1 cellular context compared by ENCODE assay signal in genomic region chr2:150165988-150166965, GRCh38.
TF ChIP-seq lines count a peak whose summit lies in the region.

No MANE protein-coding gene starts in this region.

TF ChIP-seq in K562, 482 proteins besides CTCF, POLR2A, EP300 and RAD21 (continued from another document and continues in another):
- TF ChIP-seq DEAF1 (CRISPR knock-in tag; IDR thresholded peaks at IDR 0.05) (no peak), ZFP1 (CRISPR knock-in tag; IDR thresholded peaks at IDR 0.05) (no peak), CREB3 (tag; conservative IDR thresholded peaks at IDR 0.05; ENCODE audit: low read depth) (peak; percentile 82; the same call in 1 of the 2 replicates), KLF6 (CRISPR knock-in tag; IDR thresholded peaks at IDR 0.05; ENCODE audit: borderline replicate concordance) (peak; percentile 66), NR4A1 (CRISPR knock-in tag; IDR thresholded peaks at IDR 0.05) (no peak), NR4A1 (tag; IDR thresholded peaks at IDR 0.05) (peak; percentile 43; the same call in 1 of the 2 replicates), MAX (CRISPR knock-in tag; IDR thresholded peaks at IDR 0.05) (peak; percentile 55; the same call in 1 of the 2 replicates), ZNF324 (CRISPR knock-in tag; IDR thresholded peaks at IDR 0.05) (0 out of 2 replicates have a peak, but pooled peaks have one; percentile 6), ZNF282 (CRISPR knock-in tag; IDR thresholded peaks at IDR 0.05) (no peak), NFXL1 (CRISPR knock-in tag; IDR thresholded peaks at IDR 0.05) (0 out of 2 replicates have a peak, but pooled peaks have one; percentile 34), CBFB (CRISPR knock-in tag; IDR thresholded peaks at IDR 0.05) (no peak), TGIF2 (CRISPR knock-in tag; IDR thresholded peaks at IDR 0.05) (no peak), ZNF280B (CRISPR knock-in tag; IDR thresholded peaks at IDR 0.05) (no peak), SIN3A (IDR thresholded peaks at IDR 0.05; ENCODE audit: borderline replicate concordance in 2 of 2, control insufficient read depth in 1 of 2, low read depth in 2 of 2, low read length in 2 of 2) (no peak), ZBTB33 (CRISPR knock-in tag; IDR thresholded peaks at IDR 0.05) (peak; percentile 12; the same call in 1 of the 2 replicates), ZNF583 (CRISPR knock-in tag; IDR thresholded peaks at IDR 0.05) (peak; percentile 58; the same call in 1 of the 2 replicates), ETV1 (tag; conservative IDR thresholded peaks at IDR 0.05; ENCODE audit: low read depth) (peak; percentile 65), ZNF551 (CRISPR knock-in tag; IDR thresholded peaks at IDR 0.05) (no peak), ZSCAN29 (IDR thresholded peaks at IDR 0.05) (no peak), MYC (IDR thresholded peaks at IDR 0.05; ENCODE audit: low read depth, low read length) (no peak), MYC (CRISPR knock-in tag; IDR thresholded peaks at IDR 0.05; ENCODE audit: borderline replicate concordance, low read depth) (0 out of 2 replicates have a peak, but pooled peaks have one; percentile 29), ZNF766 (CRISPR knock-in tag; conservative IDR thresholded peaks at IDR 0.05) (peak; percentile 83), GATA2 (CRISPR knock-in tag; IDR thresholded peaks at IDR 0.05) (no peak), MGA (IDR thresholded peaks at IDR 0.05) (peak; percentile 66), PCBP1 (IDR thresholded peaks at IDR 0.05; ENCODE audit: low read depth, low read length, poor library complexity, severe bottlenecking) (no peak), PTBP1 (IDR thresholded peaks at IDR 0.05; ENCODE audit: low read depth, low read length) (no peak), TEAD2 (tag; IDR thresholded peaks at IDR 0.05) (no peak), ZNF644 (tag; IDR thresholded peaks at IDR 0.05; ENCODE audit: low read depth) (peak; percentile 69; the same call in 1 of the 2 replicates)
- TF ChIP-seq, protein P1, sequence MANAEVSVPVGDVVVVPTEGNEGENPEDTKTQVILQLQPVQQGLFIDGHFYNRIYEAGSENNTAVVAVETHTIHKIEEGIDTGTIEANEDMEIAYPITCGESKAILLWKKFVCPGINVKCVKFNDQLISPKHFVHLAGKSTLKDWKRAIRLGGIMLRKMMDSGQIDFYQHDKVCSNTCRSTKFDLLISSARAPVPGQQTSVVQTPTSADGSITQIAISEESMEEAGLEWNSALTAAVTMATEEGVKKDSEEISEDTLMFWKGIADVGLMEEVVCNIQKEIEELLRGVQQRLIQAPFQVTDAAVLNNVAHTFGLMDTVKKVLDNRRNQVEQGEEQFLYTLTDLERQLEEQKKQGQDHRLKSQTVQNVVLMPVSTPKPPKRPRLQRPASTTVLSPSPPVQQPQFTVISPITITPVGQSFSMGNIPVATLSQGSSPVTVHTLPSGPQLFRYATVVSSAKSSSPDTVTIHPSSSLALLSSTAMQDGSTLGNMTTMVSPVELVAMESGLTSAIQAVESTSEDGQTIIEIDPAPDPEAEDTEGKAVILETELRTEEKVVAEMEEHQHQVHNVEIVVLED (CRISPR knock-in tag; IDR thresholded peaks at IDR 0.05): no peak
- TF ChIP-seq, protein P2, sequence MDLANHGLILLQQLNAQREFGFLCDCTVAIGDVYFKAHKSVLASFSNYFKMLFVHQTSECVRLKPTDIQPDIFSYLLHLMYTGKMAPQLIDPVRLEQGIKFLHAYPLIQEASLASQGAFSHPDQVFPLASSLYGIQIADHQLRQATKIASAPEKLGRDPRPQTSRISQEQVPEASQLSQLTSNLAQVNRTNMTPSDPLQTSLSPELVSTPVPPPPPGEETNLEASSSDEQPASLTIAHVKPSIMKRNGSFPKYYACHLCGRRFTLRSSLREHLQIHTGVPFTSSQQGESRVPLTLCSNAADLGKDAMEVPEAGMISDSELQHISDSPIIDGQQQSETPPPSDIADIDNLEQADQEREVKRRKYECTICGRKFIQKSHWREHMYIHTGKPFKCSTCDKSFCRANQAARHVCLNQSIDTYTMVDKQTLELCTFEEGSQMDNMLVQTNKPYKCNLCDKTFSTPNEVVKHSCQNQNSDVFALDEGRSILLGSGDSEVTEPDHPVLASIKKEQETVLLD (IDR thresholded peaks at IDR 0.05): no peak
- TF ChIP-seq, protein P3, sequence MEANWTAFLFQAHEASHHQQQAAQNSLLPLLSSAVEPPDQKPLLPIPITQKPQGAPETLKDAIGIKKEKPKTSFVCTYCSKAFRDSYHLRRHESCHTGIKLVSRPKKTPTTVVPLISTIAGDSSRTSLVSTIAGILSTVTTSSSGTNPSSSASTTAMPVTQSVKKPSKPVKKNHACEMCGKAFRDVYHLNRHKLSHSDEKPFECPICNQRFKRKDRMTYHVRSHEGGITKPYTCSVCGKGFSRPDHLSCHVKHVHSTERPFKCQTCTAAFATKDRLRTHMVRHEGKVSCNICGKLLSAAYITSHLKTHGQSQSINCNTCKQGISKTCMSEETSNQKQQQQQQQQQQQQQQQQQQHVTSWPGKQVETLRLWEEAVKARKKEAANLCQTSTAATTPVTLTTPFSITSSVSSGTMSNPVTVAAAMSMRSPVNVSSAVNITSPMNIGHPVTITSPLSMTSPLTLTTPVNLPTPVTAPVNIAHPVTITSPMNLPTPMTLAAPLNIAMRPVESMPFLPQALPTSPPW (CRISPR knock-in tag; IDR thresholded peaks at IDR 0.05): no peak
- TF ChIP-seq, protein P4, sequence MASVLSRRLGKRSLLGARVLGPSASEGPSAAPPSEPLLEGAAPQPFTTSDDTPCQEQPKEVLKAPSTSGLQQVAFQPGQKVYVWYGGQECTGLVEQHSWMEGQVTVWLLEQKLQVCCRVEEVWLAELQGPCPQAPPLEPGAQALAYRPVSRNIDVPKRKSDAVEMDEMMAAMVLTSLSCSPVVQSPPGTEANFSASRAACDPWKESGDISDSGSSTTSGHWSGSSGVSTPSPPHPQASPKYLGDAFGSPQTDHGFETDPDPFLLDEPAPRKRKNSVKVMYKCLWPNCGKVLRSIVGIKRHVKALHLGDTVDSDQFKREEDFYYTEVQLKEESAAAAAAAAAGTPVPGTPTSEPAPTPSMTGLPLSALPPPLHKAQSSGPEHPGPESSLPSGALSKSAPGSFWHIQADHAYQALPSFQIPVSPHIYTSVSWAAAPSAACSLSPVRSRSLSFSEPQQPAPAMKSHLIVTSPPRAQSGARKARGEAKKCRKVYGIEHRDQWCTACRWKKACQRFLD (CRISPR knock-in tag; IDR thresholded peaks at IDR 0.05): peak; percentile 73; the same call in 1 of the 2 replicates
